Comparison of ENCODE assay signal across 9 cellular contexts in genomic region chr9:5510360-5510931, GRCh38. TPM values are rescaled to one million over a fixed set of nuclear protein-coding genes. Genes with fewer than 3 reads are reported as not detected.
A peak's percentile ranks its signal among the peaks of the same experiment; 100 is the strongest.
DNase-seq lines count a peak whose midpoint lies in the region; ATAC-seq, FAIRE-seq and TF ChIP-seq lines count a peak whose summit lies in the region.
"Had no signal": no experiment of that assay in that cellular context is flagged by ENCODE, and none has a peak within 500 bp of the region (broad histone marks: within the 10 kb centered on the region; RNA-seq: fewer than 3 reads in every experiment).

TSS of gene PDCD1LG2 (plus strand) at chr9:5510531. CDS start at chr9:5522547, 12,016 bp downstream.

- no peaks in the 10 kb centered on the region for H3K36me3 ChIP-seq in endothelial cell of umbilical vein (ENCODE audit: control insufficient read depth in 2 of 2, extremely low read depth in 1 of 2, insufficient read depth in 2 of 2, low read length in 2 of 2)
- H3K36me3 ChIP-seq in prostate gland, result no peaks in the 10 kb centered on the region
- H3K36me3 ChIP-seq: BLaER1 had no signal

- intact Hi-C loops in endothelial cell of umbilical vein (cut with micrococcal nuclease) (loop anchor here (1.0 to 2.0 kb wide), 2 partner anchors 40 to 76 kb away; no protein-coding TSS in a partner anchor), prostate gland (cut with DNase I) (no loop called here)

- BruUV-seq in endothelial cell of umbilical vein (replicated peaks; lab: Mats Ljungman, UMichigan), result no TSS peak

- FAIRE-seq in endothelial cell of umbilical vein (lab: Jason Lieb, UNC), result peak; percentile 52

- TF ChIP-seq POLR2A in endothelial cell of umbilical vein (IDR thresholded peaks at IDR 0.05; ENCODE audit: low read depth, low read length) (peak; percentile 79), prostate gland (IDR thresholded peaks at IDR 0.05) (no peak)

- dilution Hi-C loops in endothelial cell of umbilical vein (cut with MboI; ENCODE audit: extremely low pct_ligation_motif_present, low sequenced_read_pairs), result no loop called here

- peak within 1 kb of the TSS; percentile 39 to 77 (median 67) for H3K4me3 Mint-ChIP-seq in T-cell

- H3K79me2 ChIP-seq in endothelial cell of umbilical vein (ENCODE audit: control insufficient read depth, insufficient read depth, low read length), result peaks cover 26% of the 10 kb centered on the region

- no peaks in the 10 kb centered on the region for H3K9me3 Mint-ChIP-seq in T-cell

- DNase-seq in NCI-H82 (lab: John Stamatoyannopoulos, UW) (peak; percentile 86), NCI-H82 treated with DMSO at 0.1 percent for 48 hours (lab: John Stamatoyannopoulos, UW; ENCODE audit: unreplicated experiment) (no peak), T-cell (no peak), endothelial cell of umbilical vein (ENCODE audit: low read depth, low spot score) (peak; percentile 69), prostate gland (ENCODE audit: low spot score) (no peak), NCI-H1694 treated with DMSO at 0.1 percent for 48 hours (lab: John Stamatoyannopoulos, UW) (no peak), NCI-H526 treated with DMSO at 0.1 percent for 48 hours (lab: John Stamatoyannopoulos, UW) (no peak)

- peak within 1 kb of the TSS; percentile 95 for H3K27ac ChIP-seq in endothelial cell of umbilical vein (ENCODE audit: insufficient read depth, low read depth, low read length)
- H3K27ac ChIP-seq in prostate gland, result peak within 1 kb of the TSS; percentile 24 to 32
- H3K27ac ChIP-seq: BLaER1 had no signal

- CTCF ChIA-PET in T-cell (lab: Charles Lee) (interaction anchor here (0.5 to 1.8 kb wide), 5 partner anchors 20 to 683 kb away, joined by 3 to 6 read pairs (median 4); no protein-coding TSS in a partner anchor), endothelial cell of umbilical vein (lab: Charles Lee) (interaction anchor here (1.1 to 3.0 kb wide), 12 partner anchors 10 to 324 kb away, joined by 3 to 18 read pairs (median 6); partner anchors contain the start of gene CD274)

- H3K27me3 ChIP-seq in endothelial cell of umbilical vein (ENCODE audit: control insufficient read depth in 2 of 2, insufficient read depth in 2 of 2, low read length in 2 of 2) (no peaks in the 10 kb centered on the region), prostate gland (replicated peaks; ENCODE audit: insufficient read depth) (no peaks in the 10 kb centered on the region)
- H3K27me3 ChIP-seq: BLaER1 had no signal

- H3K9me3 ChIP-seq in endothelial cell of umbilical vein (replicated peaks; ENCODE audit: control insufficient read depth, insufficient read depth, low read length) (no peaks in the 10 kb centered on the region), prostate gland (no peaks in the 10 kb centered on the region)
- H3K9me3 ChIP-seq: BLaER1 had no signal

- H4K20me1 ChIP-seq in endothelial cell of umbilical vein (replicated peaks; ENCODE audit: control insufficient read depth, extremely low read depth, insufficient read depth, low read length), result no peaks in the 10 kb centered on the region
- H4K20me1 ChIP-seq: BLaER1 had no signal

- H3K4me2 ChIP-seq in endothelial cell of umbilical vein (ENCODE audit: insufficient read depth, low read length), result peak within 1 kb of the TSS; percentile 82
- H3K4me2 ChIP-seq: BLaER1 had no signal

- peaks cover 47% of the 10 kb centered on the region for H3K4me1 ChIP-seq in endothelial cell of umbilical vein (ENCODE audit: control insufficient read depth, extremely low read depth, insufficient read depth, low read length)
- H3K4me1 ChIP-seq in prostate gland (replicated peaks), result no peaks in the 10 kb centered on the region
- H3K4me1 ChIP-seq: BLaER1 had no signal

- TF ChIP-seq CTCF in endothelial cell of umbilical vein (IDR thresholded peaks at IDR 0.05; ENCODE audit: extremely low read depth in 1 of 2, insufficient read depth in 1 of 2, low read depth in 1 of 2, low read length in 2 of 2), result no peak
- no peak for TF ChIP-seq CTCF in prostate gland (IDR thresholded peaks at IDR 0.05)

- H3K4me3 ChIP-seq in endothelial cell of umbilical vein (replicated peaks in 1 of 3; ENCODE audit: insufficient read depth in 1 of 3, low read depth in 1 of 3, low read length in 3 of 3) (peak within 1 kb of the TSS; percentile 2 to 49 (median 7)), prostate gland (peak within 1 kb of the TSS in 1 of 2 donors; percentile 9)
- H3K4me3 ChIP-seq: BLaER1 had no signal

- peak within 1 kb of the TSS; percentile 83 for H3K9ac ChIP-seq in endothelial cell of umbilical vein (replicated peaks; ENCODE audit: extremely low read depth, insufficient read depth, low read length)
- H3K9ac ChIP-seq: BLaER1 had no signal

- H3K27ac Mint-ChIP-seq in T-cell, result peak within 1 kb of the TSS; percentile 93 to 96

- no peaks in the 10 kb centered on the region for H3K27me3 Mint-ChIP-seq in T-cell

- H3K9me1 ChIP-seq in endothelial cell of umbilical vein (replicated peaks; ENCODE audit: control insufficient read depth, extremely low read depth, insufficient read depth, low read length), result no peaks in the 10 kb centered on the region

- peak; percentile 75 for ATAC-seq in HG02852 (IDR thresholded peaks at IDR 0.05; ENCODE audit: unreplicated experiment)
- peak in 2 of 4 experiments; percentile 62 to 65 for ATAC-seq in T-cell (replicated peaks in 1 of 4)

- 41% methylated on average over 4 of the region's 4 CpGs for WGBS in prostate gland

- POLR2A ChIA-PET in T-cell (lab: Charles Lee) (no interaction called here), endothelial cell of umbilical vein (lab: Charles Lee) (interaction anchor here (0.6 to 3.0 kb wide), 8 partner anchors 9 to 73 kb away, joined by 3 to 25 read pairs (median 8); partner anchors contain the start of gene CD274)

- H3K4me1 Mint-ChIP-seq in T-cell, result peaks cover 32 to 48% (median 33%) of the 10 kb centered on the region in 3 donors

- no peaks in the 10 kb centered on the region for H3K36me3 Mint-ChIP-seq in T-cell

- no peak within 1 kb of the TSS for H2AFZ ChIP-seq in endothelial cell of umbilical vein (ENCODE audit: low read depth, low read length)

TF ChIP-seq in endothelial cell of umbilical vein, 7 proteins besides CTCF, POLR2A, EP300 and RAD21:
- TF ChIP-seq EZH2 (IDR thresholded peaks at IDR 0.05; ENCODE audit: borderline replicate concordance, low read depth, low read length, severe bottlenecking), result no peak
- peak; percentile 75 for TF ChIP-seq POLR2AphosphoS5 (IDR thresholded peaks at IDR 0.05; ENCODE audit: insufficient read depth, low read depth, low read length)
TF ChIP-seq in endothelial cell of umbilical vein: peak in this region for 1.

RNA-seq across cellular contexts. Expression of gene PDCD1LG2, which starts in this region (rescaled TPM):
- under 1 TPM; 0.14 to 0.76 (median 0.40) TPM for total RNA-seq in T-cell
- 9.5 and 9.7 TPM in 2 replicates for total RNA-seq in endothelial cell of umbilical vein
- 7.9 and 9.6 TPM in 2 replicates for polyA plus RNA-seq in endothelial cell of umbilical vein
- 8.5 and 10.0 TPM in 2 replicates for polyA plus RNA-seq in endothelial cell of umbilical vein (2011; cell fraction: cytosol; rRNA removed)
- polyA plus RNA-seq in endothelial cell of umbilical vein (2011; cell fraction: nucleus; rRNA removed), result 8.6 and 9.5 TPM in 2 replicates
- 10.7 and 14.4 TPM in 2 replicates for polyA plus RNA-seq in endothelial cell of umbilical vein (2012)
- 15.5 and 22.7 TPM in 2 replicates for polyA minus RNA-seq in endothelial cell of umbilical vein
- not detected for polyA minus RNA-seq in endothelial cell of umbilical vein (2011; cell fraction: cytosol; rRNA and poly(A)+ RNA removed)
- 10.7 and 16.8 TPM in 2 replicates for polyA minus RNA-seq in endothelial cell of umbilical vein (2011; cell fraction: nucleus; rRNA and poly(A)+ RNA removed)
- 1 to 10 TPM in 1 of 2 donors, not detected in 1; 1.4 TPM for total RNA-seq in prostate gland

Comparison
In these comparisons a context has a peak if more than half of its experiments do, and no peak if none do; other contexts are left out.
1. DNase-seq: peak in NCI-H82 (single experiment) and endothelial cell of umbilical vein (single experiment); none in NCI-H82 treated with DMSO at 0.1 percent for 48 hours (single experiment), T-cell (0 of 34), prostate gland (single experiment), NCI-H1694 treated with DMSO at 0.1 percent for 48 hours (single experiment) and NCI-H526 treated with DMSO at 0.1 percent for 48 hours (single experiment).